ENCODE assay signal across 7 cellular contexts in genomic region chr11:308740-309557, GRCh38. TPM values are rescaled to one million over a fixed set of nuclear protein-coding genes. Genes with fewer than 3 reads are reported as not detected.
DNase-seq lines count a peak whose midpoint lies in the region; ATAC-seq lines count a peak whose summit lies in the region.
"Not testable (repeated sequence)": the region's sequence is repeated elsewhere in the genome, so short reads cannot be mapped to it uniquely, and the experiment has no call there.
"Had no signal": no experiment of that assay in that cellular context is flagged by ENCODE, and none has a peak within 500 bp of the region (broad histone marks: within the 10 kb centered on the region; RNA-seq: fewer than 3 reads in every experiment).

No MANE protein-coding gene starts in this region.

- H3K9me3 Mint-ChIP-seq in activated CD4-positive, alpha-beta memory T cell treated with anti-CD3 and anti-CD28 coated beads, Interleukin-2, amount 10 ng/mL, durations not matched to agents 7 days and 5 days, result not testable (repeated sequence)

- WGBS in aorta, 2 donors, result 73 to 74% methylated on average over 19 to 22 of the region's 22 CpGs

- H3K27me3 Mint-ChIP-seq in activated CD4-positive, alpha-beta memory T cell treated with anti-CD3 and anti-CD28 coated beads, Interleukin-2, amount 10 ng/mL, durations not matched to agents 7 days and 5 days, result not testable (repeated sequence)

- not testable (repeated sequence) for H3K9me3 ChIP-seq in iPS-20b (ENCODE audit: insufficient read depth, low read depth, low read length); aorta (ENCODE audit: control insufficient read depth, low read length)

- H3K4me1 ChIP-seq in iPS-20b (ENCODE audit: insufficient read depth, low read length), result peaks cover 40% of the 10 kb centered on the region; the same call in 1 of the 2 replicates
- H3K4me1 ChIP-seq in aorta (ENCODE audit: control insufficient read depth in 1 of 2, insufficient read depth in 2 of 2, low read length in 2 of 2), result not testable (repeated sequence)

- H3K4me3 Mint-ChIP-seq in activated CD4-positive, alpha-beta memory T cell treated with anti-CD3 and anti-CD28 coated beads, Interleukin-2, amount 10 ng/mL, durations not matched to agents 7 days and 5 days, result peak overlapping the region; percentile 89

- peak; percentile 58 for DNase-seq in activated CD4-positive, alpha-beta memory T cell treated with anti-CD3 and anti-CD28 coated beads, Interleukin-2, amount 10 ng/mL, durations not matched to agents 7 days and 5 days
- peak; percentile 75 for DNase-seq in posterior vena cava (ENCODE audit: low spot score)
- DNase-seq in aorta, result not testable (repeated sequence)

- peaks cover 44% of the 10 kb centered on the region for H3K4me1 Mint-ChIP-seq in activated CD4-positive, alpha-beta memory T cell treated with anti-CD3 and anti-CD28 coated beads, Interleukin-2, amount 10 ng/mL, durations not matched to agents 7 days and 5 days

- H3K36me3 Mint-ChIP-seq in activated CD4-positive, alpha-beta memory T cell treated with anti-CD3 and anti-CD28 coated beads, Interleukin-2, amount 10 ng/mL, durations not matched to agents 7 days and 5 days (ENCODE audit: low read depth), result peaks cover 32% of the 10 kb centered on the region

- intact Hi-C loops in posterior vena cava (cut with DNase I), result loop anchor here (5.0 kb wide), 1 partner anchor 48 kb away; no protein-coding TSS in a partner anchor
- intact Hi-C loops in aorta (cut with DNase I), result loop anchor here (2.0 to 10.0 kb wide), 3 partner anchors 43 to 74 kb away; partner anchors contain the start of genes PSMD13 (in 1 of the 2) and SIRT3 (in 1 of the 2)

- H3K4me3 ChIP-seq in iPS-20b (ENCODE audit: low read length) (peak overlapping the region; percentile 45), aorta (ENCODE audit: low read length in 2 of 2) (peak overlapping the region in 1 of 2 donors; percentile 46)

- H3K36me3 ChIP-seq in iPS-20b (ENCODE audit: insufficient read depth, low read depth, low read length); aorta (ENCODE audit: control insufficient read depth in 1 of 2, insufficient read depth in 2 of 2, low read length in 1 of 2): not testable (repeated sequence)

- H3K9ac ChIP-seq in iPS-20b (ENCODE audit: low read depth, low read length), result not testable (repeated sequence)

- not testable (repeated sequence) for H3K27me3 ChIP-seq in iPS-20b (ENCODE audit: insufficient read depth, low read length); aorta (ENCODE audit: control insufficient read depth in 1 of 2, insufficient read depth in 2 of 2, low read length in 1 of 2)

- CTCF ChIA-PET in activated CD4-positive, alpha-beta memory T cell treated with anti-CD3 and anti-CD28 coated beads, Interleukin-2, amount 10 ng/mL, durations not matched to agents 7 days and 5 days (lab: Charles Lee), result interaction anchor here (1.0 to 1.6 kb wide), 2 partner anchors 9 to 46 kb away, joined by 6 to 7 read pairs; no protein-coding TSS in a partner anchor

- ATAC-seq in HG02642 (IDR thresholded peaks at IDR 0.05; ENCODE audit: poor library complexity, unreplicated experiment) (peak; percentile 11), aorta (ENCODE audit: low FRiP score) (peak; percentile 2)

- peak overlapping the region; percentile 99 for H3K27ac Mint-ChIP-seq in activated CD4-positive, alpha-beta memory T cell treated with anti-CD3 and anti-CD28 coated beads, Interleukin-2, amount 10 ng/mL, durations not matched to agents 7 days and 5 days

- POLR2A ChIA-PET in activated CD4-positive, alpha-beta memory T cell treated with anti-CD3 and anti-CD28 coated beads, Interleukin-2, amount 10 ng/mL, durations not matched to agents 7 days and 5 days (lab: Charles Lee), result interaction anchor here (0.8 to 2.2 kb wide), 14 partner anchors 8 to 108 kb away, joined by 3 to 22 read pairs (median 6); partner anchors contain the start of genes BET1L, PGGHG and RIC8A

- H3K27ac ChIP-seq in cingulate gyrus (ENCODE audit: low read depth, low read length) (peak overlapping the region; percentile 79), aorta (ENCODE audit: low read depth in 1 of 2, low read length in 2 of 2) (peak overlapping the region in 1 of 2 donors; percentile 12)
- H3K27ac ChIP-seq in iPS-20b (ENCODE audit: low read length), result not testable (repeated sequence)

RNA-seq across cellular contexts. Expression of gene IFITM2, which starts 1.3 kb away (rescaled TPM):
- 1,000 to 10,000 TPM; 1,637 to 1,643 TPM for total RNA-seq in activated CD4-positive, alpha-beta memory T cell treated with anti-CD3 and anti-CD28 coated beads, Interleukin-2, amount 10 ng/mL, durations not matched to agents 7 days and 5 days
- total RNA-seq in posterior vena cava (100 to 1,000 TPM; 647 to 724 TPM), aorta (100 to 1,000 TPM; 695 to 841 TPM)
- polyA plus RNA-seq in aorta, result 1,000 to 10,000 TPM in 1 of 2 donors, 100 to 1,000 TPM in 1; 424 to 1,109 TPM

RNA-seq across cellular contexts. Expression of gene IFITM1, which starts 4.9 kb away (rescaled TPM):
- 1,000 to 10,000 TPM; 1,010 to 1,055 TPM for total RNA-seq in activated CD4-positive, alpha-beta memory T cell treated with anti-CD3 and anti-CD28 coated beads, Interleukin-2, amount 10 ng/mL, durations not matched to agents 7 days and 5 days
- total RNA-seq in posterior vena cava (100 to 1,000 TPM; 205 to 275 TPM), aorta (100 to 1,000 TPM; 278 to 311 TPM)
- 10 to 100 TPM; 46.7 to 88.3 TPM for polyA plus RNA-seq in aorta

RNA-seq across cellular contexts. Expression of gene IFITM5, which starts 9.6 kb away (rescaled TPM):
- total RNA-seq in activated CD4-positive, alpha-beta memory T cell treated with anti-CD3 and anti-CD28 coated beads, Interleukin-2, amount 10 ng/mL, durations not matched to agents 7 days and 5 days, result not detected
- total RNA-seq in posterior vena cava, result not detected
- total RNA-seq in aorta, result not detected
- not detected for polyA plus RNA-seq in aorta
- total RNA-seq: cardiac septum had no signal

RNA-seq across cellular contexts. Expression of gene IFITM3, which starts 11.7 kb away (rescaled TPM):
- 10 to 100 TPM; 52.3 to 58.8 TPM for total RNA-seq in activated CD4-positive, alpha-beta memory T cell treated with anti-CD3 and anti-CD28 coated beads, Interleukin-2, amount 10 ng/mL, durations not matched to agents 7 days and 5 days
- total RNA-seq in posterior vena cava, result 1,000 to 10,000 TPM; 1,080 to 1,276 TPM
- 1,000 to 10,000 TPM; 1,112 to 1,381 TPM for total RNA-seq in aorta
- polyA plus RNA-seq in aorta, result 1,000 to 10,000 TPM in 1 of 2 donors, 100 to 1,000 TPM in 1; 856 to 2,374 TPM

RNA-seq across cellular contexts. Expression of gene PGGHG, which starts 20.0 kb away (rescaled TPM):
- total RNA-seq in activated CD4-positive, alpha-beta memory T cell treated with anti-CD3 and anti-CD28 coated beads, Interleukin-2, amount 10 ng/mL, durations not matched to agents 7 days and 5 days, result 100 to 1,000 TPM; 113 to 117 TPM
- total RNA-seq in posterior vena cava (10 to 100 TPM; 18.8 to 20.7 TPM), aorta (10 to 100 TPM; 42.1 to 61.6 TPM)
- polyA plus RNA-seq in aorta, result 100 to 1,000 TPM in 1 of 2 donors, 10 to 100 TPM in 1; 23.9 to 197 TPM
